Comparison of ENCODE assay signal across 1 cellular context in the genomic region with DNA sequence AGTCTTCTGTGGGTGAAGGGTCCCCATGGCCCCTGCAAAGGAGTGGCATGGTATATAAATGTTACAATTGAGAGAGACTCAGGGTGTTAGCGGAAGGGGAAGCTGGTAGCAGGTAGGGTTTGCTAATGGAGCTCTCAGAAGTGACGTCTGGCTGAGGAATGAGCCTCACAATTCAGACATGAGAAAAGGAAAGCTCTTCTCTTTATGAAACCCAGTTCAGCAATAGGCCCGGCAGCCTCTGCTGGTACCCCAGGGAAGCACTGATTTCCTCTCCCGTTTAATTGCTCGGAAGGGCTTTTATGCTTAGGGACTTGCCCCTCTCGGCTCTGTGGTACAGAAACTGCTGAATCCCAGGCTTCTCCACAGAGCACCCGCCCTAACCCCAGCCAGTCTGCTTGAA.
TF ChIP-seq lines count a peak whose summit lies in the region.

No MANE protein-coding gene starts in this region.

TF ChIP-seq in GM12878, 131 proteins besides CTCF, POLR2A, EP300 and RAD21 (continued from another document):
- TF ChIP-seq, protein P1, sequence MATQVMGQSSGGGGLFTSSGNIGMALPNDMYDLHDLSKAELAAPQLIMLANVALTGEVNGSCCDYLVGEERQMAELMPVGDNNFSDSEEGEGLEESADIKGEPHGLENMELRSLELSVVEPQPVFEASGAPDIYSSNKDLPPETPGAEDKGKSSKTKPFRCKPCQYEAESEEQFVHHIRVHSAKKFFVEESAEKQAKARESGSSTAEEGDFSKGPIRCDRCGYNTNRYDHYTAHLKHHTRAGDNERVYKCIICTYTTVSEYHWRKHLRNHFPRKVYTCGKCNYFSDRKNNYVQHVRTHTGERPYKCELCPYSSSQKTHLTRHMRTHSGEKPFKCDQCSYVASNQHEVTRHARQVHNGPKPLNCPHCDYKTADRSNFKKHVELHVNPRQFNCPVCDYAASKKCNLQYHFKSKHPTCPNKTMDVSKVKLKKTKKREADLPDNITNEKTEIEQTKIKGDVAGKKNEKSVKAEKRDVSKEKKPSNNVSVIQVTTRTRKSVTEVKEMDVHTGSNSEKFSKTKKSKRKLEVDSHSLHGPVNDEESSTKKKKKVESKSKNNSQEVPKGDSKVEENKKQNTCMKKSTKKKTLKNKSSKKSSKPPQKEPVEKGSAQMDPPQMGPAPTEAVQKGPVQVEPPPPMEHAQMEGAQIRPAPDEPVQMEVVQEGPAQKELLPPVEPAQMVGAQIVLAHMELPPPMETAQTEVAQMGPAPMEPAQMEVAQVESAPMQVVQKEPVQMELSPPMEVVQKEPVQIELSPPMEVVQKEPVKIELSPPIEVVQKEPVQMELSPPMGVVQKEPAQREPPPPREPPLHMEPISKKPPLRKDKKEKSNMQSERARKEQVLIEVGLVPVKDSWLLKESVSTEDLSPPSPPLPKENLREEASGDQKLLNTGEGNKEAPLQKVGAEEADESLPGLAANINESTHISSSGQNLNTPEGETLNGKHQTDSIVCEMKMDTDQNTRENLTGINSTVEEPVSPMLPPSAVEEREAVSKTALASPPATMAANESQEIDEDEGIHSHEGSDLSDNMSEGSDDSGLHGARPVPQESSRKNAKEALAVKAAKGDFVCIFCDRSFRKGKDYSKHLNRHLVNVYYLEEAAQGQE (IDR thresholded peaks at IDR 0.05; ENCODE audit: low read depth, low read length) = no peak
- TF ChIP-seq CHD1 (IDR thresholded peaks at IDR 0.05; ENCODE audit: low read depth, low read length) (no peak), IKZF2 (IDR thresholded peaks at IDR 0.05) (no peak), SREBF2 (IDR thresholded peaks at IDR 0.05; ENCODE audit: low read length) (no peak), EGR1 (IDR thresholded peaks at IDR 0.05; ENCODE audit: borderline replicate concordance in 1 of 2, low read depth in 2 of 2, low read length in 2 of 2) (no peak), MXI1 (IDR thresholded peaks at IDR 0.05; ENCODE audit: low read depth, low read length) (no peak), PAX5 (IDR thresholded peaks at IDR 0.05; ENCODE audit: borderline replicate concordance, low read depth, low read length) (no peak), RFX5 (IDR thresholded peaks at IDR 0.05; ENCODE audit: low read depth, low read length) (no peak), KLF5 (IDR thresholded peaks at IDR 0.05; ENCODE audit: partially characterized antibody) (no peak), SPI1 (IDR thresholded peaks at IDR 0.05; ENCODE audit: borderline replicate concordance, insufficient read depth, low read depth, low read length) (no peak), MTA2 (IDR thresholded peaks at IDR 0.05; ENCODE audit: low read depth) (no peak), ZNF217 (IDR thresholded peaks at IDR 0.05) (no peak), ZNF622 (IDR thresholded peaks at IDR 0.05) (no peak), CBFB (IDR thresholded peaks at IDR 0.05; ENCODE audit: low read depth) (no peak)
- TF ChIP-seq, protein P2, sequence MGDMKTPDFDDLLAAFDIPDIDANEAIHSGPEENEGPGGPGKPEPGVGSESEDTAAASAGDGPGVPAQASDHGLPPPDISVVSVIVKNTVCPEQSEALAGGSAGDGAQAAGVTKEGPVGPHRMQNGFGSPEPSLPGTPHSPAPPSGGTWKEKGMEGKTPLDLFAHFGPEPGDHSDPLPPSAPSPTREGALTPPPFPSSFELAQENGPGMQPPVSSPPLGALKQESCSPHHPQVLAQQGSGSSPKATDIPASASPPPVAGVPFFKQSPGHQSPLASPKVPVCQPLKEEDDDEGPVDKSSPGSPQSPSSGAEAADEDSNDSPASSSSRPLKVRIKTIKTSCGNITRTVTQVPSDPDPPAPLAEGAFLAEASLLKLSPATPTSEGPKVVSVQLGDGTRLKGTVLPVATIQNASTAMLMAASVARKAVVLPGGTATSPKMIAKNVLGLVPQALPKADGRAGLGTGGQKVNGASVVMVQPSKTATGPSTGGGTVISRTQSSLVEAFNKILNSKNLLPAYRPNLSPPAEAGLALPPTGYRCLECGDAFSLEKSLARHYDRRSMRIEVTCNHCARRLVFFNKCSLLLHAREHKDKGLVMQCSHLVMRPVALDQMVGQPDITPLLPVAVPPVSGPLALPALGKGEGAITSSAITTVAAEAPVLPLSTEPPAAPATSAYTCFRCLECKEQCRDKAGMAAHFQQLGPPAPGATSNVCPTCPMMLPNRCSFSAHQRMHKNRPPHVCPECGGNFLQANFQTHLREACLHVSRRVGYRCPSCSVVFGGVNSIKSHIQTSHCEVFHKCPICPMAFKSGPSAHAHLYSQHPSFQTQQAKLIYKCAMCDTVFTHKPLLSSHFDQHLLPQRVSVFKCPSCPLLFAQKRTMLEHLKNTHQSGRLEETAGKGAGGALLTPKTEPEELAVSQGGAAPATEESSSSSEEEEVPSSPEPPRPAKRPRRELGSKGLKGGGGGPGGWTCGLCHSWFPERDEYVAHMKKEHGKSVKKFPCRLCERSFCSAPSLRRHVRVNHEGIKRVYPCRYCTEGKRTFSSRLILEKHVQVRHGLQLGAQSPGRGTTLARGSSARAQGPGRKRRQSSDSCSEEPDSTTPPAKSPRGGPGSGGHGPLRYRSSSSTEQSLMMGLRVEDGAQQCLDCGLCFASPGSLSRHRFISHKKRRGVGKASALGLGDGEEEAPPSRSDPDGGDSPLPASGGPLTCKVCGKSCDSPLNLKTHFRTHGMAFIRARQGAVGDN (IDR thresholded peaks at IDR 0.05) = no peak
- TF ChIP-seq, protein P3, sequence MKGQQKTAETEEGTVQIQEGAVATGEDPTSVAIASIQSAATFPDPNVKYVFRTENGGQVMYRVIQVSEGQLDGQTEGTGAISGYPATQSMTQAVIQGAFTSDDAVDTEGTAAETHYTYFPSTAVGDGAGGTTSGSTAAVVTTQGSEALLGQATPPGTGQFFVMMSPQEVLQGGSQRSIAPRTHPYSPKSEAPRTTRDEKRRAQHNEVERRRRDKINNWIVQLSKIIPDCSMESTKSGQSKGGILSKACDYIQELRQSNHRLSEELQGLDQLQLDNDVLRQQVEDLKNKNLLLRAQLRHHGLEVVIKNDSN (IDR thresholded peaks at IDR 0.05; ENCODE audit: borderline replicate concordance, extremely low read length, insufficient read depth, low read depth, low read length) = no peak
- TF ChIP-seq, protein P4, sequence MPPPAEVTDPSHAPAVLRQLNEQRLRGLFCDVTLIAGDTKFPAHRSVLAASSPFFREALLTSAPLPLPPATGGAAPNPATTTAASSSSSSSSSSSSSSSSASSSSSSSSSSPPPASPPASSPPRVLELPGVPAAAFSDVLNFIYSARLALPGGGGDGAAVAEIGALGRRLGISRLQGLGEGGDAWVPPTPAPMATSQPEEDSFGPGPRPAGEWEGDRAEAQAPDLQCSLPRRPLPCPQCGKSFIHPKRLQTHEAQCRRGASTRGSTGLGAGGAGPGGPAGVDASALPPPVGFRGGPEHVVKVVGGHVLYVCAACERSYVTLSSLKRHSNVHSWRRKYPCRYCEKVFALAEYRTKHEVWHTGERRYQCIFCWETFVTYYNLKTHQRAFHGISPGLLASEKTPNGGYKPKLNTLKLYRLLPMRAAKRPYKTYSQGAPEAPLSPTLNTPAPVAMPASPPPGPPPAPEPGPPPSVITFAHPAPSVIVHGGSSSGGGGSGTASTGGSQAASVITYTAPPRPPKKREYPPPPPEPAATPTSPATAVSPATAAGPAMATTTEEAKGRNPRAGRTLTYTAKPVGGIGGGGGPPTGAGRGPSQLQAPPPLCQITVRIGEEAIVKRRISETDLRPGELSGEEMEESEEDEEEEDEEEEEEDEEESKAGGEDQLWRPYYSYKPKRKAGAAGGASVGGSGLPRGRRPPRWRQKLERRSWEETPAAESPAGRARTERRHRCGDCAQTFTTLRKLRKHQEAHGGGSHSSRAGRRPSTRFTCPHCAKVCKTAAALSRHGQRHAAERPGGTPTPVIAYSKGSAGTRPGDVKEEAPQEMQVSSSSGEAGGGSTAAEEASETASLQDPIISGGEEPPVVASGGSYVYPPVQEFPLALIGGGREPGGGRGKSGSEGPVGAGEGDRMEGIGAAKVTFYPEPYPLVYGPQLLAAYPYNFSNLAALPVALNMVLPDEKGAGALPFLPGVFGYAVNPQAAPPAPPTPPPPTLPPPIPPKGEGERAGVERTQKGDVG (CRISPR knock-in tag; IDR thresholded peaks at IDR 0.05) = no peak
- TF ChIP-seq, protein P5, sequence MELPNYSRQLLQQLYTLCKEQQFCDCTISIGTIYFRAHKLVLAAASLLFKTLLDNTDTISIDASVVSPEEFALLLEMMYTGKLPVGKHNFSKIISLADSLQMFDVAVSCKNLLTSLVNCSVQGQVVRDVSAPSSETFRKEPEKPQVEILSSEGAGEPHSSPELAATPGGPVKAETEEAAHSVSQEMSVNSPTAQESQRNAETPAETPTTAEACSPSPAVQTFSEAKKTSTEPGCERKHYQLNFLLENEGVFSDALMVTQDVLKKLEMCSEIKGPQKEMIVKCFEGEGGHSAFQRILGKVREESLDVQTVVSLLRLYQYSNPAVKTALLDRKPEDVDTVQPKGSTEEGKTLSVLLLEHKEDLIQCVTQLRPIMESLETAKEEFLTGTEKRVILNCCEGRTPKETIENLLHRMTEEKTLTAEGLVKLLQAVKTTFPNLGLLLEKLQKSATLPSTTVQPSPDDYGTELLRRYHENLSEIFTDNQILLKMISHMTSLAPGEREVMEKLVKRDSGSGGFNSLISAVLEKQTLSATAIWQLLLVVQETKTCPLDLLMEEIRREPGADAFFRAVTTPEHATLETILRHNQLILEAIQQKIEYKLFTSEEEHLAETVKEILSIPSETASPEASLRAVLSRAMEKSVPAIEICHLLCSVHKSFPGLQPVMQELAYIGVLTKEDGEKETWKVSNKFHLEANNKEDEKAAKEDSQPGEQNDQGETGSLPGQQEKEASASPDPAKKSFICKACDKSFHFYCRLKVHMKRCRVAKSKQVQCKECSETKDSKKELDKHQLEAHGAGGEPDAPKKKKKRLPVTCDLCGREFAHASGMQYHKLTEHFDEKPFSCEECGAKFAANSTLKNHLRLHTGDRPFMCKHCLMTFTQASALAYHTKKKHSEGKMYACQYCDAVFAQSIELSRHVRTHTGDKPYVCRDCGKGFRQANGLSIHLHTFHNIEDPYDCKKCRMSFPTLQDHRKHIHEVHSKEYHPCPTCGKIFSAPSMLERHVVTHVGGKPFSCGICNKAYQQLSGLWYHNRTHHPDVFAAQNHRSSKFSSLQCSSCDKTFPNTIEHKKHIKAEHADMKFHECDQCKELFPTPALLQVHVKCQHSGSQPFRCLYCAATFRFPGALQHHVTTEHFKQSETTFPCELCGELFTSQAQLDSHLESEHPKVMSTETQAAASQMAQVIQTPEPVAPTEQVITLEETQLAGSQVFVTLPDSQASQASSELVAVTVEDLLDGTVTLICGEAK (IDR thresholded peaks at IDR 0.05; ENCODE audit: borderline replicate concordance) = no peak
